19 cellular contexts compared by ENCODE assay signal in the genomic region with DNA sequence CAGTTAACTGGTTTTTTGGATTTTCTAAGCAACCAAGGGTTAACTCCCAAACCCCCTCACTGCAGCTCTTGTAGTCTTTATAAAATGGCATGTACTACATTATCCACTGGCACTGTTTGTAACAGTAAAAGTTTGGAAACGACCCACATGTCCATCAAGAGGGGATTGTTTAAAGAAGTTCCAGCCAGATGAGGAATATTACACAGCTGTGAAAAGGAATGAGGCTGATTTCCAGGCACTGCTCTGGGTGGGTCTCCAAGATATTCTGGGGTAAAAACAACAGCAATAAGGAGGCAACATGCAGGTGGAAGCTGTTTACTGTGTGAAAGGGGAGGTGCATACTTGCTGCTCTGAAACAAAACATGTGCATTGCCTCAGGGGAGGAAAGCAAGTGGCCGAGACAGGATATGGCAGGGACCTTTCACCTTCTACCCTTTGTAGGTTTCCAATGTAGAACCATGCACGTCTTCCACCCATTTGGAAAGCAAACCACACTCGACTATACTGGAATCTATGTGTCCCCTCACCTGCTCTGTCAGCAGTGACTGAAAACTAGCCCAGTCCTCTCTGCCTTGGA. TPM values are rescaled to one million over a fixed set of nuclear protein-coding genes. Genes with fewer than 3 reads are reported as not detected.
DNase-seq lines count a peak whose midpoint lies in the region; ATAC-seq and TF ChIP-seq lines count a peak whose summit lies in the region.
"Had no signal": no experiment of that assay in that cellular context is flagged by ENCODE, and none has a peak within 500 bp of the region (broad histone marks: within the 10 kb centered on the region; RNA-seq: fewer than 3 reads in every experiment).

No MANE protein-coding gene starts in this region.

- peaks cover 4% of the 10 kb centered on the region for H3K4me1 Mint-ChIP-seq in endodermal cell
- H3K4me1 Mint-ChIP-seq: B cell had no signal

- peak overlapping the region; percentile 71 for H3K27ac Mint-ChIP-seq in endodermal cell
- H3K27ac Mint-ChIP-seq: B cell had no signal

- peak overlapping the region; percentile 48 for H3K4me2 ChIP-seq in BLaER1
- H3K4me2 ChIP-seq: KMS-11, SK-N-SH had no signal

- H3K4me1 ChIP-seq in BLaER1 = peaks cover 40% of the 10 kb centered on the region
- no peaks in the 10 kb centered on the region for H3K4me1 ChIP-seq in endodermal cell (ENCODE audit: control insufficient read depth, insufficient read depth, low read length)
- H3K4me1 ChIP-seq in upper lobe of right lung = no peaks in the 10 kb centered on the region
- H3K4me1 ChIP-seq: HAP-1 had no signal

- no peak overlapping the region for H3K9ac ChIP-seq in BLaER1
- no peak overlapping the region for H3K9ac ChIP-seq in endodermal cell (ENCODE audit: extremely low read depth, low read length, poor library complexity, severe bottlenecking)
- H3K9ac ChIP-seq: KMS-11, SK-N-SH had no signal

- no peaks in the 10 kb centered on the region for H3K36me3 Mint-ChIP-seq in endodermal cell (ENCODE audit: low read depth)

- WGBS in endodermal cell (ENCODE audit: insufficient coverage in 1 of 2, insufficient read length in 1 of 2), 2 experiments = 86 to 88% methylated on average over 4 of the region's 4 CpGs

- no peak for TF ChIP-seq POLR2A in NB4 (IDR thresholded peaks at IDR 0.05; ENCODE audit: extremely low read depth, insufficient read length)

- H4K20me1 ChIP-seq in BLaER1 = 0 out of 2 replicates have a peak, but pooled peaks cover 6% of the 10 kb centered on the region

- H3K9me3 Mint-ChIP-seq in endodermal cell = no peaks in the 10 kb centered on the region

- DNase-seq in DMS53 (lab: John Stamatoyannopoulos, UW) (peak; percentile 37), DMS53 treated with DMSO at 0.1 percent for 48 hours (lab: John Stamatoyannopoulos, UW; ENCODE audit: unreplicated experiment) (no peak), NB4 (ENCODE audit: low read depth) (peak; percentile 14), endodermal cell (no peak), left lobe of liver (ENCODE audit: low spot score) (no peak), upper lobe of right lung (no peak)
- DNase-seq: IMR-90, MM.1S, NCI-H1436 treated with DMSO at 0.1 percent for 48 hours, NCI-H2171, NCI-H526, SK-N-SH, T-helper 2 cell had no signal

- H3K4me3 ChIP-seq in BLaER1 (no peak overlapping the region), NB4 (ENCODE audit: low read depth, low read length) (no peak overlapping the region), endodermal cell (ENCODE audit: low read length) (no peak overlapping the region), upper lobe of right lung (no peak overlapping the region)
- H3K4me3 ChIP-seq: HAP-1 had no signal

- no peaks in the 10 kb centered on the region for H3K27me3 Mint-ChIP-seq in endodermal cell (ENCODE audit: insufficient read depth)

- TF ChIP-seq CTCF in NB4 (IDR thresholded peaks at IDR 0.05; ENCODE audit: low read depth, low read length) (no peak), endodermal cell (conservative IDR thresholded peaks at IDR 0.05) (no peak), upper lobe of right lung (IDR thresholded peaks at IDR 0.05) (no peak)

- H3K27ac ChIP-seq in BLaER1 = no peak overlapping the region
- no peak overlapping the region for H3K27ac ChIP-seq in endodermal cell (ENCODE audit: low read depth, low read length)
- H3K27ac ChIP-seq in upper lobe of right lung = no peak overlapping the region
- H3K27ac ChIP-seq: 22Rv1, KMS-11 had no signal

- intact Hi-C loops in upper lobe of right lung (cut with DNase I) = no loop called here

- H3K4me3 Mint-ChIP-seq in endodermal cell = no peak overlapping the region
- H3K4me3 Mint-ChIP-seq: B cell had no signal

- H3K36me3 ChIP-seq in BLaER1 (no peaks in the 10 kb centered on the region), endodermal cell (ENCODE audit: control insufficient read depth, insufficient read depth, low read length) (no peaks in the 10 kb centered on the region), upper lobe of right lung (no peaks in the 10 kb centered on the region)
- H3K36me3 ChIP-seq: HAP-1 had no signal

- no peaks in the 10 kb centered on the region for H3K9me3 ChIP-seq in BLaER1
- no peaks in the 10 kb centered on the region for H3K9me3 ChIP-seq in endodermal cell (ENCODE audit: control insufficient read depth, low read length)
- H3K9me3 ChIP-seq in upper lobe of right lung = no peaks in the 10 kb centered on the region
- H3K9me3 ChIP-seq: HAP-1, SK-N-SH had no signal

- H3K27me3 ChIP-seq in BLaER1 = no peaks in the 10 kb centered on the region
- no peaks in the 10 kb centered on the region for H3K27me3 ChIP-seq in endodermal cell (ENCODE audit: control insufficient read depth, insufficient read depth, low read length, poor library complexity, severe bottlenecking)
- peaks cover 11% of the 10 kb centered on the region for H3K27me3 ChIP-seq in upper lobe of right lung

- no peak for ATAC-seq in left lobe of liver
- no peak for ATAC-seq in HG02852 (IDR thresholded peaks at IDR 0.05; ENCODE audit: unreplicated experiment)
- ATAC-seq in upper lobe of right lung = no peak

RNA-seq across cellular contexts. Expression of gene GRM4, which starts 51.9 kb away (rescaled TPM):
- total RNA-seq in endodermal cell (1 to 10 TPM; 3.1 to 9.1 TPM), left lobe of liver (not detected), upper lobe of right lung (0.29 TPM)
- polyA plus RNA-seq in endodermal cell (2013, experiment 1 of 2) = 1.4 TPM
- 0.99 TPM for polyA plus RNA-seq in endodermal cell (2013, experiment 2 of 2)
- total RNA-seq: B cell, IMR-90 had no signal
- polyA plus RNA-seq: SK-N-SH had no signal

Comparison
In these comparisons a context has a peak if more than half of its experiments do, and no peak if none do; other contexts are left out.
1. DNase-seq: peak in DMS53 (single experiment) and NB4 (single experiment); none in DMS53 treated with DMSO at 0.1 percent for 48 hours (single experiment), endodermal cell (single experiment), left lobe of liver (single experiment) and upper lobe of right lung (single experiment).